In genomic region chr15:84600331-84600686, GRCh38 we compare ENCODE assay signal across 7 cellular contexts. TPM values are rescaled to one million over a fixed set of nuclear protein-coding genes. Genes with fewer than 3 reads are reported as not detected.
A peak's percentile ranks its signal among the peaks of the same experiment; 100 is the strongest.
DNase-seq lines count a peak whose midpoint lies in the region; ATAC-seq and TF ChIP-seq lines count a peak whose summit lies in the region.

No MANE protein-coding gene starts in this region.

- H3K36me3 ChIP-seq in duodenal mucosa (ENCODE audit: control insufficient read depth in 1 of 2, insufficient read depth in 2 of 2, low read length in 2 of 2) (peaks cover 0 to 4% of the 10 kb centered on the region in 2 donors), lower lobe of right lung (peaks cover 10% of the 10 kb centered on the region)

- POLR2A ChIA-PET in activated CD4-positive, alpha-beta T cell treated with anti-CD3 and anti-CD28 coated beads for 36 hours (lab: Charles Lee), result interaction anchor here (1.1 kb wide), 1 partner anchor 328 kb away, joined by 3 read pairs; no protein-coding TSS in a partner anchor

- H3K4me1 Mint-ChIP-seq in activated CD4-positive, alpha-beta T cell treated with anti-CD3 and anti-CD28 coated beads for 36 hours, result peaks cover 58% of the 10 kb centered on the region

- peak overlapping the region; percentile 48 to 73 for H3K9ac ChIP-seq in duodenal mucosa (ENCODE audit: low read depth in 1 of 2, low read length in 2 of 2)

- CTCF ChIA-PET in activated CD4-positive, alpha-beta T cell treated with anti-CD3 and anti-CD28 coated beads for 36 hours (lab: Charles Lee), result interaction anchor here (0.8 to 4.2 kb wide), 7 partner anchors 9 to 278 kb away, joined by 3 to 17 read pairs (median 3); no protein-coding TSS in a partner anchor

- ATAC-seq in GM18502 (IDR thresholded peaks at IDR 0.05; ENCODE audit: poor library complexity, unreplicated experiment) (peak; percentile 23), HG03139 (IDR thresholded peaks at IDR 0.05; ENCODE audit: unreplicated experiment) (peak; percentile 2), lower lobe of right lung (peak; percentile 91 to 94)
- peak; percentile 39 for ATAC-seq in activated CD4-positive, alpha-beta T cell treated with anti-CD3 and anti-CD28 coated beads for 36 hours

- H3K4me1 ChIP-seq in duodenal mucosa (ENCODE audit: control insufficient read depth in 1 of 2, insufficient read depth in 2 of 2, low read length in 2 of 2), result peaks cover 4 to 13% of the 10 kb centered on the region in 2 donors
- H3K4me1 ChIP-seq in lower lobe of right lung, result peaks cover 44% of the 10 kb centered on the region

- intact Hi-C loops in activated CD4-positive, alpha-beta T cell treated with anti-CD3 and anti-CD28 coated beads for 36 hours (cut with DNase I, micrococcal nuclease), result loop anchor here (1.0 to 5.0 kb wide), 8 partner anchors 30 to 380 kb away; partner anchors contain the start of genes WDR73 (in 2 of the 2), ZNF592 (in 2 of the 2) and SEC11A (in 1 of the 2)
- intact Hi-C loops in lower lobe of right lung (cut with DNase I), result no loop called here

- peak; percentile 80 for DNase-seq in NCI-H345 (lab: John Stamatoyannopoulos, UW)
- peak; percentile 71 for DNase-seq in activated CD4-positive, alpha-beta T cell treated with anti-CD3 and anti-CD28 coated beads for 36 hours
- DNase-seq in lower lobe of right lung, result peak; percentile 93
- DNase-seq in stimulated activated CD4-positive, alpha-beta T cell treated with anti-CD3 and anti-CD28 coated beads, TNF-alpha, amount 100 ng/mL, for 1 hour (ENCODE audit: low read depth in 3 of 3, low spot score in 1 of 3), result peak in 2 of 3 donors; percentile 11 to 27

- H3K4me3 Mint-ChIP-seq in activated CD4-positive, alpha-beta T cell treated with anti-CD3 and anti-CD28 coated beads for 36 hours, result peak overlapping the region; percentile 82

- no peak for TF ChIP-seq CTCF in lower lobe of right lung (IDR thresholded peaks at IDR 0.05)

- H3K27ac Mint-ChIP-seq in activated CD4-positive, alpha-beta T cell treated with anti-CD3 and anti-CD28 coated beads for 36 hours, result peak overlapping the region; percentile 48

- peaks cover 7% of the 10 kb centered on the region for H3K36me3 Mint-ChIP-seq in activated CD4-positive, alpha-beta T cell treated with anti-CD3 and anti-CD28 coated beads for 36 hours (ENCODE audit: low read depth)

- H3K9me3 ChIP-seq in duodenal mucosa (ENCODE audit: control insufficient read depth in 1 of 2, low read length in 2 of 2) (no peaks in the 10 kb centered on the region), lower lobe of right lung (no peaks in the 10 kb centered on the region)

- no peaks in the 10 kb centered on the region for H3K27me3 Mint-ChIP-seq in activated CD4-positive, alpha-beta T cell treated with anti-CD3 and anti-CD28 coated beads for 36 hours

- no peaks in the 10 kb centered on the region for H3K9me3 Mint-ChIP-seq in activated CD4-positive, alpha-beta T cell treated with anti-CD3 and anti-CD28 coated beads for 36 hours (ENCODE audit: low read depth)

- H3K4me3 ChIP-seq in duodenal mucosa (ENCODE audit: low read depth in 1 of 2, low read length in 2 of 2), result peak overlapping the region; percentile 90 to 97
- H3K4me3 ChIP-seq in lower lobe of right lung, result peak overlapping the region; percentile 95

- no peaks in the 10 kb centered on the region for H3K27me3 ChIP-seq in duodenal mucosa (ENCODE audit: control insufficient read depth in 1 of 2, insufficient read depth in 2 of 2, low read length in 2 of 2)
- no peaks in the 10 kb centered on the region for H3K27me3 ChIP-seq in lower lobe of right lung (ENCODE audit: low read depth)

- H3K27ac ChIP-seq in duodenal mucosa (ENCODE audit: low read depth, low read length) (no peak overlapping the region), lower lobe of right lung (peak overlapping the region; percentile 78)

RNA-seq across cellular contexts. Expression of gene ZSCAN2, which starts 0.5 kb away (rescaled TPM):
- total RNA-seq in activated CD4-positive, alpha-beta T cell treated with anti-CD3 and anti-CD28 coated beads for 36 hours, result 1 to 10 TPM; 5.1 to 5.4 TPM
- total RNA-seq in lower lobe of right lung, result 6.9 TPM

RNA-seq across cellular contexts. Expression of gene WDR73, which starts 53.8 kb away (rescaled TPM):
- 10 to 100 TPM; 12.4 to 13.3 TPM for total RNA-seq in activated CD4-positive, alpha-beta T cell treated with anti-CD3 and anti-CD28 coated beads for 36 hours
- 29.9 TPM for total RNA-seq in lower lobe of right lung

RNA-seq across cellular contexts. Expression of gene NMB, which starts 57.7 kb away (rescaled TPM):
- 1 to 10 TPM; 2.7 to 4.0 TPM for total RNA-seq in activated CD4-positive, alpha-beta T cell treated with anti-CD3 and anti-CD28 coated beads for 36 hours
- 10.4 TPM for total RNA-seq in lower lobe of right lung

Comparison
In these comparisons a context has a peak if more than half of its experiments do, and no peak if none do; other contexts are left out.
1. ATAC-seq: peak in every context shown above with its lines; median percentile 92 in lower lobe of right lung; 39 in activated CD4-positive, alpha-beta T cell treated with anti-CD3 and anti-CD28 coated beads for 36 hours; 23 in GM18502; 2 in HG03139.
2. DNase-seq: peak in every context shown above with its lines; median percentile 93 in lower lobe of right lung; 80 in NCI-H345; 71 in activated CD4-positive, alpha-beta T cell treated with anti-CD3 and anti-CD28 coated beads for 36 hours; 19 in stimulated activated CD4-positive, alpha-beta T cell treated with anti-CD3 and anti-CD28 coated beads, TNF-alpha, amount 100 ng/mL, for 1 hour.